ENCODE assay signal across 8 cellular contexts in the genomic region with DNA sequence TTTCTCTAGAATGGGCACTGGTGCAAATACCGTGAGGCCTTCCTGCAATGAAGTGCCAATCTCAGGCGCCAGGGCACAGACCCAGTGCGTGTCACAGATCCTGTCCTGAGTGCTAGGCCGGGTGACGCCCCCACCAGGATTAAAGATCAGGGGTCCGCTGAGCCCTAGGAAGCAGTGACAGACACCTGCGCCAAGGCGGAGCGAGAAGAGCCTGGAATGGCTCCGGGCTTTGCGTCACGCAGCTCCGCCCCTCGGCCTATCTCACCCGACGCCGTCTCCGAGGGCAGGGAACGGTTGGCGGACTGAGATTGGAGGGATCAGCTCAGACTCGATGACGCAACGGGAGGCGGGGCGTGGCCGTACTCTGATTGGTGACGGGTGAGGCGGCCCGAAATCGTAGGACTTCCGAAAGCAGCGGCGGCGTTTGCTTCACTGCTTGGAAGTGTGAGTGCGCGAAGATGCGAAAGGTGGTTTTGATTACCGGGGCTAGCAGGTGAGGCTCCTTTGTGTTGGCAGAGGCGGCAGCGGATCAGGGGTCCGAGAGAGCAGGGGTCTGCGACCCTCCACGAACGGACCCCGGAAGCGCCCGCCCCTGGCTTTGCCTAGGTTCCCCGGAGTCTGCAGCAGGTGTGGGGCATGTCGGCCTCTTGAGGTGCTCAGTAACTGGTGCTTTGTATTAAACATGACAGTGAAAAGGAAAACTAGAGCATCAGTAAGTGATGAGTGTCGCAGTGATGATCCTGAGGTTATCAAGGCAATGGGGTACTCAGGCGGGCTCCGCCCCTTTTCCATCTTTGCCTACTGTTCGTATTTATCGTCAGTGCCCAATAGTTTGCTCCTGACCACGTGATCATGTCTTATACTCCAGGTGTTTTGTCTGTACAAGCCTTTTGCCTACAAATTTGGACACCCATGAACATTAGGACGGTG.
DNase-seq lines count a peak whose midpoint lies in the region; ATAC-seq and TF ChIP-seq lines count a peak whose summit lies in the region.
"Not testable (repeated sequence)": the region's sequence is repeated elsewhere in the genome, so short reads cannot be mapped to it uniquely, and the experiment has no call there.

No MANE protein-coding gene starts in this region.

- TF ChIP-seq POLR2A in GM19099 (IDR thresholded peaks at IDR 0.05; ENCODE audit: extremely low read depth, insufficient read length, low read depth) = peak; percentile 25

- DNase-seq in AG20443 (ENCODE audit: low spot score) = peak; percentile 14
- DNase-seq in NCI-H345 treated with DMSO at 0.1 percent for 48 hours (lab: John Stamatoyannopoulos, UW; ENCODE audit: unreplicated experiment) = peak; percentile 15
- peak; percentile 54 to 55 for DNase-seq in activated CD4-positive, alpha-beta T cell treated with anti-CD3 and anti-CD28 coated beads for 24 hours (ENCODE audit: low read depth in 2 of 2)
- peak; percentile 77 for DNase-seq in cerebellar cortex (ENCODE audit: low spot score)
- peak; percentile 48 to 57 for DNase-seq in stimulated activated CD4-positive, alpha-beta T cell treated with anti-CD3 and anti-CD28 coated beads, Interleukin-15, amount 100 ng/mL, for 1 hour (ENCODE audit: low read depth in 1 of 2, low spot score in 1 of 2)

- H3K27ac ChIP-seq in layer of hippocampus (ENCODE audit: low read depth, low read length) = peak overlapping the region; percentile 96

- peak; percentile 100 for ATAC-seq in HG03280 (IDR thresholded peaks at IDR 0.05; ENCODE audit: unreplicated experiment)

- H3K27me3 ChIP-seq in layer of hippocampus (ENCODE audit: control insufficient read depth, insufficient read depth, low read length) = not testable (repeated sequence)

Comparison
In these comparisons a context has a peak if more than half of its experiments do, and no peak if none do; other contexts are left out.
1. Peak in every context shown above with its lines: DNase-seq, ATAC-seq and H3K27ac ChIP-seq.
2. DNase-seq: peak in every context shown above with its lines; median percentile 77 in cerebellar cortex; 54 in activated CD4-positive, alpha-beta T cell treated with anti-CD3 and anti-CD28 coated beads for 24 hours; 52 in stimulated activated CD4-positive, alpha-beta T cell treated with anti-CD3 and anti-CD28 coated beads, Interleukin-15, amount 100 ng/mL, for 1 hour; 15 in NCI-H345 treated with DMSO at 0.1 percent for 48 hours; 14 in AG20443.